ENCODE assay signal across 25 cellular contexts in genomic region chr1:93598861-93599439, GRCh38.
DNase-seq lines count a peak whose midpoint lies in the region; ATAC-seq, FAIRE-seq and TF ChIP-seq lines count a peak whose summit lies in the region.
"Had no signal": no experiment of that assay in that cellular context is flagged by ENCODE, and none has a peak within 500 bp of the region (broad histone marks: within the 10 kb centered on the region; RNA-seq: fewer than 3 reads in every experiment).

No MANE protein-coding gene starts in this region.

- H3K9me3 ChIP-seq in RWPE2 (ENCODE audit: severe bottlenecking), result no peaks in the 10 kb centered on the region
- no peaks in the 10 kb centered on the region for H3K9me3 ChIP-seq in keratinocyte (ENCODE audit: control insufficient read depth, low read depth, low read length)
- no peaks in the 10 kb centered on the region for H3K9me3 ChIP-seq in sigmoid colon
- H3K9me3 ChIP-seq: neutrophil, prostate gland, upper lobe of left lung had no signal

- no peak for TF ChIP-seq CTCF in HFFc6 (IDR thresholded peaks at IDR 0.05)
- TF ChIP-seq CTCF in RWPE2 (IDR thresholded peaks at IDR 0.05; ENCODE audit: poor library complexity, severe bottlenecking), result no peak
- no peak for TF ChIP-seq CTCF in keratinocyte (optimal IDR thresholded peaks at IDR 0.05 in 1 of 3, IDR thresholded peaks at IDR 0.05 in 1 of 3, conservative IDR thresholded peaks at IDR 0.05 in 1 of 3; ENCODE audit: extremely low read depth in 1 of 3, insufficient read depth in 2 of 3, low read length in 3 of 3)
- no peak for TF ChIP-seq CTCF in sigmoid colon (IDR thresholded peaks at IDR 0.05)

- no peak for TF ChIP-seq EP300 in sigmoid colon (IDR thresholded peaks at IDR 0.05)

- ATAC-seq in RWPE2 (ENCODE audit: low read depth), result no peak

- H3K27ac ChIP-seq in RWPE2 (ENCODE audit: poor library complexity, severe bottlenecking) (peak overlapping the region; percentile 76), keratinocyte (ENCODE audit: control insufficient read depth, insufficient read depth, low read length) (no peak overlapping the region), sigmoid colon (no peak overlapping the region)
- H3K27ac ChIP-seq: BLaER1 treated with 17β-estradiol and CSF1 and Interleukin-3, amounts not matched to agents 10 nM and 100 nM; neutrophil; prostate gland; upper lobe of left lung; WERI-Rb-1 had no signal

- no peak for TF ChIP-seq POLR2A in sigmoid colon (IDR thresholded peaks at IDR 0.05)

- H3K27me3 ChIP-seq in RWPE2 (ENCODE audit: insufficient read depth, poor library complexity, severe bottlenecking) (no peaks in the 10 kb centered on the region), keratinocyte (ENCODE audit: control insufficient read depth, extremely low read depth, insufficient read depth, low read length) (no peaks in the 10 kb centered on the region), sigmoid colon (no peaks in the 10 kb centered on the region)
- H3K27me3 ChIP-seq: BLaER1 treated with 17β-estradiol and CSF1 and Interleukin-3, amounts not matched to agents 10 nM and 100 nM; neutrophil; upper lobe of left lung had no signal

- peaks cover 100% of the 10 kb centered on the region for H3K79me2 ChIP-seq in keratinocyte (ENCODE audit: control insufficient read depth, insufficient read depth, low read length)

- peaks cover 94% of the 10 kb centered on the region for H4K20me1 ChIP-seq in keratinocyte (ENCODE audit: control insufficient read depth, extremely low read depth, insufficient read depth, low read length)

- H3K9ac ChIP-seq in keratinocyte (ENCODE audit: control insufficient read depth, extremely low read depth, insufficient read depth, low read length), result no peak overlapping the region
- H3K9ac ChIP-seq: BLaER1 treated with 17β-estradiol and CSF1 and Interleukin-3, amounts not matched to agents 10 nM and 100 nM had no signal

- peak overlapping the region; percentile 78 for H3K27ac Mint-ChIP-seq in HFFc6
- H3K27ac Mint-ChIP-seq: activated CD4-positive, alpha-beta T cell treated with anti-CD3 and anti-CD28 coated beads, Interleukin-2, amount 10 ng/mL, durations not matched to agents 24 days and 14 days; memory B cell; T-helper 2 cell treated with Interferon-gamma antibody and Interleukin-4, amounts not matched to agents 5 μg/mL and 100 μg/mL, for 36 hours had no signal

- H3K4me2 ChIP-seq in keratinocyte (ENCODE audit: control insufficient read depth, extremely low read depth, insufficient read depth, low read depth, low read length), result peak overlapping the region; percentile 15
- H3K4me2 ChIP-seq: BLaER1 treated with 17β-estradiol and CSF1 and Interleukin-3, amounts not matched to agents 10 nM and 100 nM had no signal

- no peak overlapping the region for H3K4me3 Mint-ChIP-seq in HFFc6
- H3K4me3 Mint-ChIP-seq: activated CD4-positive, alpha-beta T cell treated with anti-CD3 and anti-CD28 coated beads, Interleukin-2, amount 10 ng/mL, durations not matched to agents 24 days and 14 days; H9; memory B cell; T-helper 2 cell treated with Interferon-gamma antibody and Interleukin-4, amounts not matched to agents 5 μg/mL and 100 μg/mL, for 36 hours had no signal

- peaks cover 1% of the 10 kb centered on the region for H3K27me3 Mint-ChIP-seq in HFFc6 (ENCODE audit: insufficient read depth)
- H3K27me3 Mint-ChIP-seq: memory B cell had no signal

- WGBS in sigmoid colon, 2 donors, result 90 to 92% methylated on average over 7 of the region's 7 CpGs

- H3K4me1 ChIP-seq in RWPE2 (ENCODE audit: insufficient read depth, poor library complexity, severe bottlenecking) (peaks cover 79% of the 10 kb centered on the region), keratinocyte (ENCODE audit: control insufficient read depth, extremely low read depth, insufficient read depth, low read length) (peaks cover 72% of the 10 kb centered on the region), sigmoid colon (peaks cover 0 to 64% (median 46%) of the 10 kb centered on the region in 4 donors)

- H3K9me1 ChIP-seq in keratinocyte (ENCODE audit: control insufficient read depth, extremely low read depth, insufficient read depth, low read length), result peaks cover 33% of the 10 kb centered on the region

- H3K36me3 Mint-ChIP-seq in HFFc6 (ENCODE audit: low read depth), result peaks cover 7% of the 10 kb centered on the region
- H3K36me3 Mint-ChIP-seq: memory B cell had no signal

- dilution Hi-C loops in keratinocyte (cut with MboI; ENCODE audit: extremely low pct_ligation_motif_present, low sequenced_read_pairs), result no loop called here

- peaks cover 83% of the 10 kb centered on the region for H3K4me1 Mint-ChIP-seq in HFFc6 (ENCODE audit: low read depth)
- H3K4me1 Mint-ChIP-seq: activated CD4-positive, alpha-beta T cell treated with anti-CD3 and anti-CD28 coated beads, Interleukin-2, amount 10 ng/mL, durations not matched to agents 24 days and 14 days had no signal

- H2AFZ ChIP-seq in keratinocyte (ENCODE audit: control insufficient read depth, low read length), result no peak overlapping the region

- FAIRE-seq in keratinocyte (lab: Jason Lieb, UNC), result peak; percentile 51
- FAIRE-seq: small intestine had no signal

- intact Hi-C loops in sigmoid colon (cut with DNase I), result loop anchor here (5.0 kb wide), 1 partner anchor 152 kb away; the partner anchor contains the start of gene FNBP1L

- DNase-seq in HFFc6 (no peak), RWPE2 (ENCODE audit: low spot score) (no peak), keratinocyte (ENCODE audit: low read depth, low spot score) (no peak), sigmoid colon (peak; percentile 43), cerebellum (ENCODE audit: low spot score) (no peak), T-helper 1 cell (no peak)
- DNase-seq in effector CD4-positive, alpha-beta T cell, result no peak
- DNase-seq: activated CD4-positive, alpha-beta T cell treated with anti-CD3 and anti-CD28 coated beads, Interleukin-2, amount 10 ng/mL, durations not matched to agents 24 days and 14 days; activated T-cell treated with anti-CD3 and anti-CD28 coated beads, Interleukin-2, amount 50 U/mL, for 1 hour; COR-L47; DMS79 treated with DMSO at 0.1 percent for 48 hours; GF-D8; H9; KG1; MM.1S; NCI-H1436; small intestine; stimulated activated CD4-positive, alpha-beta T cell treated with anti-CD3 and anti-CD28 coated beads, Interleukin-1b, Interleukin-23, amount 100 ng/mL, for 48 hours; upper lobe of left lung; WERI-Rb-1 had no signal

- H3K36me3 ChIP-seq in RWPE2 (ENCODE audit: low read depth) (peaks cover 39% of the 10 kb centered on the region), keratinocyte (ENCODE audit: control insufficient read depth in 2 of 2, extremely low read depth in 1 of 2, insufficient read depth in 2 of 2, low read length in 2 of 2) (peaks cover 17 to 45% of the 10 kb centered on the region in 2 experiments), sigmoid colon (no peaks in the 10 kb centered on the region)
- H3K36me3 ChIP-seq: neutrophil, prostate gland, upper lobe of left lung, WERI-Rb-1 had no signal

- no peak overlapping the region for H3K4me3 ChIP-seq in RWPE2 (ENCODE audit: severe bottlenecking)
- no peak overlapping the region for H3K4me3 ChIP-seq in keratinocyte (ENCODE audit: control insufficient read depth in 2 of 3, extremely low read depth in 1 of 3, insufficient read depth in 2 of 3, low read depth in 1 of 3, low read length in 3 of 3)
- H3K4me3 ChIP-seq in sigmoid colon, result no peak overlapping the region
- H3K4me3 ChIP-seq: BLaER1 treated with 17β-estradiol and CSF1 and Interleukin-3, amounts not matched to agents 10 nM and 100 nM; prostate gland; upper lobe of left lung had no signal

- no peaks in the 10 kb centered on the region for H3K9me3 Mint-ChIP-seq in HFFc6
- H3K9me3 Mint-ChIP-seq: activated CD4-positive, alpha-beta T cell treated with anti-CD3 and anti-CD28 coated beads, Interleukin-2, amount 10 ng/mL, durations not matched to agents 24 days and 14 days; H9; memory B cell; T-helper 2 cell treated with Interferon-gamma antibody and Interleukin-4, amounts not matched to agents 5 μg/mL and 100 μg/mL, for 36 hours had no signal
